Comparison of ENCODE assay signal across 18 cellular contexts in genomic region chr18:7059276-7059675, GRCh38. TPM values are rescaled to one million over a fixed set of nuclear protein-coding genes. Genes with fewer than 3 reads are reported as not detected.
"Had no signal": no experiment of that assay in that cellular context is flagged by ENCODE, and none has a peak within 500 bp of the region (broad histone marks: within the 10 kb centered on the region; RNA-seq: fewer than 3 reads in every experiment).

No MANE protein-coding gene starts in this region.

- H3K4me1 Mint-ChIP-seq: activated CD8-positive, alpha-beta memory T cell treated with anti-CD3 and anti-CD28 coated beads, Interleukin-2, amount 10 ng/mL, durations not matched to agents 7 days and 5 days; activated naive CD8-positive, alpha-beta T cell treated with anti-CD3 and anti-CD28 coated beads for 36 hours had no signal

- H3K9me3 ChIP-seq: left lung, psoas muscle, tibial artery had no signal

- H3K27ac ChIP-seq: foreskin keratinocyte, left lung, psoas muscle, tibial artery, VCaP had no signal

- H3K9me3 Mint-ChIP-seq: activated naive CD8-positive, alpha-beta T cell treated with anti-CD3 and anti-CD28 coated beads for 36 hours; neural crest cell; T-helper 1 cell treated with Interleukin-12 subunit alpha and Interleukin-12 subunit beta and Interleukin-4 antibody, amounts not matched to agents 30 μg/mL and 1 μg/mL, for 36 hours had no signal

- DNase-seq: activated CD4-positive, alpha-beta T cell treated with anti-CD3 and anti-CD28 coated beads for 1 hour; activated CD4-positive, alpha-beta T cell treated with anti-CD3 and anti-CD28 coated beads, Interleukin-2, amount 50 U/mL, for 48 hours; activated CD8-positive, alpha-beta memory T cell treated with anti-CD3 and anti-CD28 coated beads, Interleukin-2, amount 10 ng/mL, durations not matched to agents 7 days and 5 days; activated naive CD8-positive, alpha-beta T cell treated with anti-CD3 and anti-CD28 coated beads for 36 hours; amniotic stem cell; caudate nucleus; effector memory CD8-positive, alpha-beta T cell; foreskin keratinocyte; hypothalamus; islet precursor cell; left lung; psoas muscle; stimulated activated CD8-positive, alpha-beta memory T cell treated with anti-CD3 and anti-CD28 coated beads, Interleukin-4, amount 100 ng/mL, for 48 hours; stimulated activated naive CD4-positive, alpha-beta T cell treated with Interleukin-2 at 50 U/mL for 16 hours; tibial artery had no signal

- H3K27me3 ChIP-seq: foreskin keratinocyte, tibial artery had no signal

- H3K36me3 Mint-ChIP-seq: activated CD8-positive, alpha-beta memory T cell treated with anti-CD3 and anti-CD28 coated beads, Interleukin-2, amount 10 ng/mL, durations not matched to agents 7 days and 5 days; activated naive CD8-positive, alpha-beta T cell treated with anti-CD3 and anti-CD28 coated beads for 36 hours had no signal

- H3K36me3 ChIP-seq: left lung, tibial artery had no signal

- H3K27ac Mint-ChIP-seq: activated CD8-positive, alpha-beta memory T cell treated with anti-CD3 and anti-CD28 coated beads, Interleukin-2, amount 10 ng/mL, durations not matched to agents 7 days and 5 days; activated naive CD8-positive, alpha-beta T cell treated with anti-CD3 and anti-CD28 coated beads for 36 hours; effector memory CD8-positive, alpha-beta T cell; T-helper 1 cell treated with Interleukin-12 subunit alpha and Interleukin-12 subunit beta and Interleukin-4 antibody, amounts not matched to agents 30 μg/mL and 1 μg/mL, for 36 hours had no signal

- ATAC-seq: activated CD8-positive, alpha-beta memory T cell treated with anti-CD3 and anti-CD28 coated beads, Interleukin-2, amount 10 ng/mL, durations not matched to agents 7 days and 5 days; effector memory CD8-positive, alpha-beta T cell; foreskin keratinocyte; left lung; psoas muscle had no signal

- H3K27me3 Mint-ChIP-seq: activated CD8-positive, alpha-beta memory T cell treated with anti-CD3 and anti-CD28 coated beads, Interleukin-2, amount 10 ng/mL, durations not matched to agents 7 days and 5 days; activated naive CD8-positive, alpha-beta T cell treated with anti-CD3 and anti-CD28 coated beads for 36 hours; effector memory CD8-positive, alpha-beta T cell had no signal

- H3K4me3 Mint-ChIP-seq: activated CD8-positive, alpha-beta memory T cell treated with anti-CD3 and anti-CD28 coated beads, Interleukin-2, amount 10 ng/mL, durations not matched to agents 7 days and 5 days; activated naive CD8-positive, alpha-beta T cell treated with anti-CD3 and anti-CD28 coated beads for 36 hours; effector memory CD8-positive, alpha-beta T cell; neural crest cell; T-helper 1 cell treated with Interleukin-12 subunit alpha and Interleukin-12 subunit beta and Interleukin-4 antibody, amounts not matched to agents 30 μg/mL and 1 μg/mL, for 36 hours had no signal

- H3K4me1 ChIP-seq: left lung, psoas muscle had no signal

- H3K4me3 ChIP-seq: left lung, psoas muscle, tibial artery had no signal

RNA-seq across cellular contexts. Expression of gene LAMA1, which starts 58.3 kb away (rescaled TPM):
- total RNA-seq: activated CD8-positive, alpha-beta memory T cell treated with anti-CD3 and anti-CD28 coated beads, Interleukin-2, amount 10 ng/mL, durations not matched to agents 7 days and 5 days; activated naive CD8-positive, alpha-beta T cell treated with anti-CD3 and anti-CD28 coated beads for 36 hours had no signal
